10 cellular contexts compared by ENCODE assay signal in the genomic region with DNA sequence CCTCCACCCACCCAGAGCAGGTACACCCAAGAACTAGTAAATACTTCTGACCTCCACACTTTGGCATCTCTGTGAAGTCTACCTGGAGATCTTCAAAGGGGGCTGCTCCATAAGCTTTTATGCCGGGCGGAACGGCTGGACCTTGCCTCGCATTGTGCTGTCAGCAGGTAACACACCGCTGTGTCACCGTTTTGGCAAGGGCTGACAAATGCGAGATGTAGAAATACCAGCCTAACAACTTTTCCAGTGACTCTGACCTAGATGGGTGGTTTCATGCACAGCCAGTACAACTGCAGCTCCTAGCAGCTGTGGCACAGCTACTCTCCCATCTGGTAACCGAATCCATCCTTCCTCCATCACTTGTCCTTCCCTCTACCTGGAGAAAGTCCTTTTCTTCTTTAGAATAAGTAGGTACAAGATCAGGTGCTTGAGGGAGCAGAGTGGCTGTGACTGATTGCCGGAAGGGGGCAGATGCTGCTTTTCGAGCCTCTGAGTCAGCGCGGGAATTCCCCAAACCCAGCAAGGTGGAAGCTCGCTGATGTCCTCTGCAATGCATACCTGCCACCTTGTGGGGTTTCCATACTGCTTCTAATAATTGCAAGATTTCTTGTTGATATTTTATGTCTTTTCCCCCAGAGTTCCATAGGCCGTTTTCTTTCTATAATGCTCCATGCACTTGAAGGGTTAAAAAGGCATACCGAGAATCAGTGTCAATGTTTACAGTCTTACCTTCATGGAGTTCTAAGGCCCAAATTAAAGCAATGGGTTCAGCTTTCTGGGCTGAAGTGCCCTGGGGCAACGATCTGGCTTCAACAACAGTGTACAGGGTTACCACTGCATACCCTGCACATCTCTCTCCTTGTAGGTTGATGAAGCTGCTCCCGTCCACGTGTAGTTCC. TPM values are rescaled to one million over a fixed set of nuclear protein-coding genes. Genes with fewer than 3 reads are reported as not detected.
DNase-seq lines count a peak whose midpoint lies in the region; FAIRE-seq and TF ChIP-seq lines count a peak whose summit lies in the region.
"Not testable (repeated sequence)": the region's sequence is repeated elsewhere in the genome, so short reads cannot be mapped to it uniquely, and the experiment has no call there.
"Had no signal": no experiment of that assay in that cellular context is flagged by ENCODE, and none has a peak within 500 bp of the region (broad histone marks: within the 10 kb centered on the region; RNA-seq: fewer than 3 reads in every experiment).

No MANE protein-coding gene starts in this region.

- not testable (repeated sequence) for H3K9me2 ChIP-seq in Karpas-422 (replicated peaks; ENCODE audit: insufficient read depth, low read length)

- not testable (repeated sequence) for BruUV-seq in Calu3 (replicated peaks; lab: Mats Ljungman, UMichigan)

- TF ChIP-seq CTCF in Calu3 (IDR thresholded peaks at IDR 0.05; ENCODE audit: unreplicated experiment), result peak; percentile 31
- TF ChIP-seq CTCF in keratinocyte (optimal IDR thresholded peaks at IDR 0.05 in 1 of 3, IDR thresholded peaks at IDR 0.05 in 1 of 3, conservative IDR thresholded peaks at IDR 0.05 in 1 of 3; ENCODE audit: extremely low read depth in 1 of 3, insufficient read depth in 2 of 3, low read length in 3 of 3), result peak in 2 of 3 experiments; percentile 4 to 31

- peak; percentile 66 for DNase-seq in Calu3
- DNase-seq in Karpas-422, result peak; percentile 49
- DNase-seq in RCC 7860 (ENCODE audit: low spot score), result peak; percentile 29
- DNase-seq in activated CD4-positive, alpha-beta T cell treated with anti-CD3 and anti-CD28 coated beads, Interleukin-2, amount 50 U/mL, for 48 hours, result peak; percentile 63 to 71
- DNase-seq in activated naive CD4-positive, alpha-beta T cell treated with Interleukin-2 at 50 U/mL for 16 hours, result peak; percentile 76
- DNase-seq in keratinocyte (ENCODE audit: low read depth, low spot score), result not testable (repeated sequence)
- DNase-seq in stimulated activated CD4-positive, alpha-beta T cell treated with anti-CD3 and anti-CD28 coated beads, Interleukin-12 subunit alpha, Interleukin-12 subunit beta, amount 100 ng/mL, for 24 hours (ENCODE audit: low read depth in 2 of 2), result peak; percentile 42 to 55
- DNase-seq in stimulated activated CD8-positive, alpha-beta memory T cell treated with anti-CD3 and anti-CD28 coated beads, Interleukin-7, amount 100 ng/mL, for 4 hours (ENCODE audit: low read depth in 2 of 2), result peak; percentile 46 to 52

- H3K9ac ChIP-seq in Karpas-422 (ENCODE audit: low read length) (peak overlapping the region; percentile 58; the same call in 1 of the 2 replicates), keratinocyte (ENCODE audit: control insufficient read depth, extremely low read depth, insufficient read depth, low read length) (peak overlapping the region; percentile 28)

- peaks cover 18% of the 10 kb centered on the region for H3K4me1 Mint-ChIP-seq in Calu3 (ENCODE audit: low read depth, unreplicated experiment)

- peak overlapping the region; percentile 61 for H3K4me3 Mint-ChIP-seq in Calu3 (ENCODE audit: low read depth, unreplicated experiment)

- H3K27me3 Mint-ChIP-seq in Calu3 (ENCODE audit: unreplicated experiment), result not testable (repeated sequence)

- H3K4me1 ChIP-seq in Karpas-422 (ENCODE audit: low read length) (peaks cover 46% of the 10 kb centered on the region), keratinocyte (ENCODE audit: control insufficient read depth, extremely low read depth, insufficient read depth, low read length) (peaks cover 40% of the 10 kb centered on the region)

- dilution Hi-C loops in keratinocyte (cut with MboI; ENCODE audit: extremely low pct_ligation_motif_present, low sequenced_read_pairs), result not testable (repeated sequence)

- CTCF ChIA-PET in Calu3 (lab: Charles Lee), result interaction anchor here (0.7 to 2.2 kb wide), 10 partner anchors 22 to 462 kb away, joined by 3 to 26 read pairs (median 3); partner anchors contain the start of genes ATG101 and NR4A1

- intact Hi-C loops in Calu3 (cut with micrococcal nuclease; ENCODE audit: unreplicated experiment), result not testable (repeated sequence)

- H3K9me1 ChIP-seq in keratinocyte (ENCODE audit: control insufficient read depth, extremely low read depth, insufficient read depth, low read length), result not testable (repeated sequence)

- H3K27me3 ChIP-seq in Karpas-422 (ENCODE audit: low read length); keratinocyte (ENCODE audit: control insufficient read depth, extremely low read depth, insufficient read depth, low read length): not testable (repeated sequence)

- not testable (repeated sequence) for H3K9me3 ChIP-seq in Karpas-422 (ENCODE audit: low read length); keratinocyte (ENCODE audit: control insufficient read depth, low read depth, low read length)

- not testable (repeated sequence) for H3K36me3 ChIP-seq in Karpas-422 (ENCODE audit: insufficient read depth, low read length); keratinocyte (ENCODE audit: control insufficient read depth in 2 of 2, extremely low read depth in 1 of 2, insufficient read depth in 2 of 2, low read length in 2 of 2)

- H4K20me1 ChIP-seq in Karpas-422 (ENCODE audit: insufficient read depth, low read depth, low read length); keratinocyte (ENCODE audit: control insufficient read depth, extremely low read depth, insufficient read depth, low read length): not testable (repeated sequence)

- peak overlapping the region; percentile 95 for H3K27ac ChIP-seq in Karpas-422 (ENCODE audit: low read length)
- H3K27ac ChIP-seq in keratinocyte (ENCODE audit: control insufficient read depth, insufficient read depth, low read length), result peak overlapping the region; percentile 40

- not testable (repeated sequence) for H2AFZ ChIP-seq in Karpas-422 (ENCODE audit: low read length)
- H2AFZ ChIP-seq in keratinocyte (ENCODE audit: control insufficient read depth, low read length), result peak overlapping the region; percentile 58

- H3K4me2 ChIP-seq in Karpas-422 (ENCODE audit: low read depth, low read length, poor library complexity, severe bottlenecking), result peak overlapping the region; percentile 75
- H3K4me2 ChIP-seq in keratinocyte (ENCODE audit: control insufficient read depth, extremely low read depth, insufficient read depth, low read depth, low read length), result peak overlapping the region; percentile 69

- H3K4me3 ChIP-seq in Karpas-422 (ENCODE audit: low read length), result peak overlapping the region; percentile 59; the same call in 1 of the 2 replicates
- not testable (repeated sequence) for H3K4me3 ChIP-seq in keratinocyte (ENCODE audit: control insufficient read depth in 2 of 3, extremely low read depth in 1 of 3, insufficient read depth in 2 of 3, low read depth in 1 of 3, low read length in 3 of 3)

- H3K79me2 ChIP-seq in Karpas-422 (ENCODE audit: low read length); keratinocyte (ENCODE audit: control insufficient read depth, insufficient read depth, low read length): not testable (repeated sequence)

- not testable (repeated sequence) for H3K9me3 Mint-ChIP-seq in Calu3 (ENCODE audit: low read depth, unreplicated experiment)

- peaks cover 17% of the 10 kb centered on the region for H3K36me3 Mint-ChIP-seq in Calu3 (ENCODE audit: insufficient read depth, unreplicated experiment)

- FAIRE-seq in RCC 7860 (lab: Jason Lieb, UNC); keratinocyte (lab: Jason Lieb, UNC): not testable (repeated sequence)

- H3K27ac Mint-ChIP-seq in Calu3 (ENCODE audit: unreplicated experiment), result peak overlapping the region; percentile 79

RNA-seq across cellular contexts. Expression of gene SMIM41, which starts 37.0 kb away (rescaled TPM):
- total RNA-seq in Calu3 (2022), result not detected in 2 replicates
- 0.75 TPM in 1 of 2 replicates, not detected in the other for total RNA-seq in Karpas-422 (2014; rRNA removed; shearing (Covaris generic); ENCODE audit: low replicate concordance)
- polyA plus RNA-seq in keratinocyte, result not detected in 3 replicates
- not detected for polyA plus RNA-seq in keratinocyte (2011; ENCODE audit: low read depth)
- polyA plus RNA-seq in keratinocyte (2011; cell fraction: cytosol; rRNA removed), result not detected in 2 replicates
- not detected in 2 replicates for polyA plus RNA-seq in keratinocyte (2011; cell fraction: nucleus; rRNA removed)
- polyA plus RNA-seq in keratinocyte (2012; ENCODE audit: low replicate concordance), result not detected in 2 replicates
- not detected in 3 replicates for polyA minus RNA-seq in keratinocyte
- not detected for polyA minus RNA-seq in keratinocyte (2011; cell fraction: cytosol; rRNA and poly(A)+ RNA removed)
- not detected in 2 replicates for polyA minus RNA-seq in keratinocyte (2011; cell fraction: nucleus; rRNA and poly(A)+ RNA removed)
- polyA plus RNA-seq: BJ, neural cell had no signal

RNA-seq across cellular contexts. Expression of gene ATG101, which starts 46.7 kb away (rescaled TPM):
- total RNA-seq in Calu3 (2022), result 32.8 and 35.0 TPM in 2 replicates
- 31.9 and 63.0 TPM in 2 replicates for total RNA-seq in Karpas-422 (2014; rRNA removed; shearing (Covaris generic); ENCODE audit: low replicate concordance)
- polyA plus RNA-seq in keratinocyte, result 62.7 to 74.7 TPM (median 73.9 TPM) in 3 replicates
- polyA plus RNA-seq in keratinocyte (2011; ENCODE audit: low read depth), result 30.9 TPM
- polyA plus RNA-seq in keratinocyte (2011; cell fraction: cytosol; rRNA removed), result 35.6 and 61.0 TPM in 2 replicates
- 47.2 and 55.1 TPM in 2 replicates for polyA plus RNA-seq in keratinocyte (2011; cell fraction: nucleus; rRNA removed)
- 60.2 and 62.9 TPM in 2 replicates for polyA plus RNA-seq in keratinocyte (2012; ENCODE audit: low replicate concordance)
- 40.1 to 101 TPM (median 51.2 TPM) in 3 replicates for polyA minus RNA-seq in keratinocyte
- polyA minus RNA-seq in keratinocyte (2011; cell fraction: cytosol; rRNA and poly(A)+ RNA removed), result 32.6 TPM
- polyA minus RNA-seq in keratinocyte (2011; cell fraction: nucleus; rRNA and poly(A)+ RNA removed), result 18.0 and 19.2 TPM in 2 replicates
